Comparison of ENCODE assay signal across 1 cellular context in the genomic region with DNA sequence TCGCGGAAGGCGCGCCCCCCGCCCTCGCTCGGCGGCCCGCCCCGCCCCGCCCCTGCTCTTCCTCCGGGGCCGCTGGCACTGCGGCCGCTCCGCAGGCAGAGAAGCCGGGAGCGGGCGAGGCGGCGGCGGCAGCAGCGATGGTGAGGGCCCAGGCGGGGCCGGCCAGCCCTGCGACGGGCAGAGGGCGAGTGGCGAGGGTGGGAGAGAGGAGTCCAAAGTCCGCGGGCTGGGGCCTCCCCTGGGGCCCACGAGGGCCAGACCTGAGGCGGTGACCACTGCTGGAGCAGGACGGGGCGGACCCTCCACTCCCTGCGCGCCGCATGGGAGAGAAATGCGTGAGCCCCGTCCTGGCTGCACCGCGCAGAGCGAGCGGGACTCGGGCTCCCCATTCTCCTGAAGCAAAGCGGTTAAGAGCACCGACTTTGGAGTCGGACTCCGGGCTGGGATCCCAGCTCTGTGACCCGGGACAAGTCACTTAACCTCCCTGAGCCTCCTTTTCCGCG.
TF ChIP-seq lines count a peak whose summit lies in the region.

A gene with protein sequence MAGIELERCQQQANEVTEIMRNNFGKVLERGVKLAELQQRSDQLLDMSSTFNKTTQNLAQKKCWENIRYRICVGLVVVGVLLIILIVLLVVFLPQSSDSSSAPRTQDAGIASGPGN (plus strand): TSS at position 78 of the 503 bp plus-strand sequence. CDS start 60 bp downstream, at position 138.

TF ChIP-seq in HepG2, 621 proteins besides CTCF, POLR2A, EP300 and RAD21 (continued from another document and continues in another):
- TF ChIP-seq ZNF34 (CRISPR knock-in tag; IDR thresholded peaks at IDR 0.05; ENCODE audit: borderline replicate concordance): no peak; the same call in 1 of the 2 replicates
- peak; percentile 90 for TF ChIP-seq KDM6A (CRISPR knock-in tag; IDR thresholded peaks at IDR 0.05; ENCODE audit: low read depth)
- TF ChIP-seq, protein P1, sequence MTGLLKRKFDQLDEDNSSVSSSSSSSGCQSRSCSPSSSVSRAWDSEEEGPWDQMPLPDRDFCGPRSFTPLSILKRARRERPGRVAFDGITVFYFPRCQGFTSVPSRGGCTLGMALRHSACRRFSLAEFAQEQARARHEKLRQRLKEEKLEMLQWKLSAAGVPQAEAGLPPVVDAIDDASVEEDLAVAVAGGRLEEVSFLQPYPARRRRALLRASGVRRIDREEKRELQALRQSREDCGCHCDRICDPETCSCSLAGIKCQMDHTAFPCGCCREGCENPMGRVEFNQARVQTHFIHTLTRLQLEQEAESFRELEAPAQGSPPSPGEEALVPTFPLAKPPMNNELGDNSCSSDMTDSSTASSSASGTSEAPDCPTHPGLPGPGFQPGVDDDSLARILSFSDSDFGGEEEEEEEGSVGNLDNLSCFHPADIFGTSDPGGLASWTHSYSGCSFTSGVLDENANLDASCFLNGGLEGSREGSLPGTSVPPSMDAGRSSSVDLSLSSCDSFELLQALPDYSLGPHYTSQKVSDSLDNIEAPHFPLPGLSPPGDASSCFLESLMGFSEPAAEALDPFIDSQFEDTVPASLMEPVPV (CRISPR knock-in tag; IDR thresholded peaks at IDR 0.05): peak; percentile 85; the same call in 1 of the 2 replicates
- TF ChIP-seq RFXAP (CRISPR knock-in tag; IDR thresholded peaks at IDR 0.05; ENCODE audit: borderline replicate concordance): peak; percentile 80
- TF ChIP-seq RXRA (CRISPR knock-in tag; IDR thresholded peaks at IDR 0.05): peak; percentile 51
- no peak for TF ChIP-seq NFE2L2 (IDR thresholded peaks at IDR 0.05; ENCODE audit: low read length)
- peak; percentile 50 for TF ChIP-seq CBX1 (IDR thresholded peaks at IDR 0.05; ENCODE audit: low read depth)
- TF ChIP-seq, protein P2, sequence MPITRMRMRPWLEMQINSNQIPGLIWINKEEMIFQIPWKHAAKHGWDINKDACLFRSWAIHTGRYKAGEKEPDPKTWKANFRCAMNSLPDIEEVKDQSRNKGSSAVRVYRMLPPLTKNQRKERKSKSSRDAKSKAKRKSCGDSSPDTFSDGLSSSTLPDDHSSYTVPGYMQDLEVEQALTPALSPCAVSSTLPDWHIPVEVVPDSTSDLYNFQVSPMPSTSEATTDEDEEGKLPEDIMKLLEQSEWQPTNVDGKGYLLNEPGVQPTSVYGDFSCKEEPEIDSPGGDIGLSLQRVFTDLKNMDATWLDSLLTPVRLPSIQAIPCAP (CRISPR knock-in tag; IDR thresholded peaks at IDR 0.05; ENCODE audit: low read depth): no peak
- TF ChIP-seq SIX1 (CRISPR knock-in tag; IDR thresholded peaks at IDR 0.05; ENCODE audit: borderline replicate concordance): peak; percentile 13; the same call in 1 of the 2 replicates
- no peak for TF ChIP-seq ZNF737 (CRISPR knock-in tag; IDR thresholded peaks at IDR 0.05; ENCODE audit: borderline replicate concordance)
- no peak for TF ChIP-seq ZNF567 (CRISPR knock-in tag; IDR thresholded peaks at IDR 0.05; ENCODE audit: borderline replicate concordance)
- 0 out of 2 replicates have a peak, but pooled peaks have one; percentile 53 for TF ChIP-seq MZF1 (CRISPR knock-in tag; IDR thresholded peaks at IDR 0.05; ENCODE audit: borderline replicate concordance)
- TF ChIP-seq, protein P3, sequence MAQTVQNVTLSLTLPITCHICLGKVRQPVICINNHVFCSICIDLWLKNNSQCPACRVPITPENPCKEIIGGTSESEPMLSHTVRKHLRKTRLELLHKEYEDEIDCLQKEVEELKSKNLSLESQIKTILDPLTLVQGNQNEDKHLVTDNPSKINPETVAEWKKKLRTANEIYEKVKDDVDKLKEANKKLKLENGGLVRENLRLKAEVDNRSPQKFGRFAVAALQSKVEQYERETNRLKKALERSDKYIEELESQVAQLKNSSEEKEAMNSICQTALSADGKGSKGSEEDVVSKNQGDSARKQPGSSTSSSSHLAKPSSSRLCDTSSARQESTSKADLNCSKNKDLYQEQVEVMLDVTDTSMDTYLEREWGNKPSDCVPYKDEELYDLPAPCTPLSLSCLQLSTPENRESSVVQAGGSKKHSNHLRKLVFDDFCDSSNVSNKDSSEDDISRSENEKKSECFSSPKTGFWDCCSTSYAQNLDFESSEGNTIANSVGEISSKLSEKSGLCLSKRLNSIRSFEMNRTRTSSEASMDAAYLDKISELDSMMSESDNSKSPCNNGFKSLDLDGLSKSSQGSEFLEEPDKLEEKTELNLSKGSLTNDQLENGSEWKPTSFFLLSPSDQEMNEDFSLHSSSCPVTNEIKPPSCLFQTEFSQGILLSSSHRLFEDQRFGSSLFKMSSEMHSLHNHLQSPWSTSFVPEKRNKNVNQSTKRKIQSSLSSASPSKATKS (CRISPR knock-in tag; IDR thresholded peaks at IDR 0.05): no peak; the same call in 1 of the 2 replicates
- TF ChIP-seq PAF1 (CRISPR knock-in tag; IDR thresholded peaks at IDR 0.05): 0 out of 2 replicates have a peak, but pooled peaks have one; percentile 70
- no peak for TF ChIP-seq KDM5A (IDR thresholded peaks at IDR 0.05; ENCODE audit: borderline replicate concordance, low read length)
- TF ChIP-seq, protein P4, sequence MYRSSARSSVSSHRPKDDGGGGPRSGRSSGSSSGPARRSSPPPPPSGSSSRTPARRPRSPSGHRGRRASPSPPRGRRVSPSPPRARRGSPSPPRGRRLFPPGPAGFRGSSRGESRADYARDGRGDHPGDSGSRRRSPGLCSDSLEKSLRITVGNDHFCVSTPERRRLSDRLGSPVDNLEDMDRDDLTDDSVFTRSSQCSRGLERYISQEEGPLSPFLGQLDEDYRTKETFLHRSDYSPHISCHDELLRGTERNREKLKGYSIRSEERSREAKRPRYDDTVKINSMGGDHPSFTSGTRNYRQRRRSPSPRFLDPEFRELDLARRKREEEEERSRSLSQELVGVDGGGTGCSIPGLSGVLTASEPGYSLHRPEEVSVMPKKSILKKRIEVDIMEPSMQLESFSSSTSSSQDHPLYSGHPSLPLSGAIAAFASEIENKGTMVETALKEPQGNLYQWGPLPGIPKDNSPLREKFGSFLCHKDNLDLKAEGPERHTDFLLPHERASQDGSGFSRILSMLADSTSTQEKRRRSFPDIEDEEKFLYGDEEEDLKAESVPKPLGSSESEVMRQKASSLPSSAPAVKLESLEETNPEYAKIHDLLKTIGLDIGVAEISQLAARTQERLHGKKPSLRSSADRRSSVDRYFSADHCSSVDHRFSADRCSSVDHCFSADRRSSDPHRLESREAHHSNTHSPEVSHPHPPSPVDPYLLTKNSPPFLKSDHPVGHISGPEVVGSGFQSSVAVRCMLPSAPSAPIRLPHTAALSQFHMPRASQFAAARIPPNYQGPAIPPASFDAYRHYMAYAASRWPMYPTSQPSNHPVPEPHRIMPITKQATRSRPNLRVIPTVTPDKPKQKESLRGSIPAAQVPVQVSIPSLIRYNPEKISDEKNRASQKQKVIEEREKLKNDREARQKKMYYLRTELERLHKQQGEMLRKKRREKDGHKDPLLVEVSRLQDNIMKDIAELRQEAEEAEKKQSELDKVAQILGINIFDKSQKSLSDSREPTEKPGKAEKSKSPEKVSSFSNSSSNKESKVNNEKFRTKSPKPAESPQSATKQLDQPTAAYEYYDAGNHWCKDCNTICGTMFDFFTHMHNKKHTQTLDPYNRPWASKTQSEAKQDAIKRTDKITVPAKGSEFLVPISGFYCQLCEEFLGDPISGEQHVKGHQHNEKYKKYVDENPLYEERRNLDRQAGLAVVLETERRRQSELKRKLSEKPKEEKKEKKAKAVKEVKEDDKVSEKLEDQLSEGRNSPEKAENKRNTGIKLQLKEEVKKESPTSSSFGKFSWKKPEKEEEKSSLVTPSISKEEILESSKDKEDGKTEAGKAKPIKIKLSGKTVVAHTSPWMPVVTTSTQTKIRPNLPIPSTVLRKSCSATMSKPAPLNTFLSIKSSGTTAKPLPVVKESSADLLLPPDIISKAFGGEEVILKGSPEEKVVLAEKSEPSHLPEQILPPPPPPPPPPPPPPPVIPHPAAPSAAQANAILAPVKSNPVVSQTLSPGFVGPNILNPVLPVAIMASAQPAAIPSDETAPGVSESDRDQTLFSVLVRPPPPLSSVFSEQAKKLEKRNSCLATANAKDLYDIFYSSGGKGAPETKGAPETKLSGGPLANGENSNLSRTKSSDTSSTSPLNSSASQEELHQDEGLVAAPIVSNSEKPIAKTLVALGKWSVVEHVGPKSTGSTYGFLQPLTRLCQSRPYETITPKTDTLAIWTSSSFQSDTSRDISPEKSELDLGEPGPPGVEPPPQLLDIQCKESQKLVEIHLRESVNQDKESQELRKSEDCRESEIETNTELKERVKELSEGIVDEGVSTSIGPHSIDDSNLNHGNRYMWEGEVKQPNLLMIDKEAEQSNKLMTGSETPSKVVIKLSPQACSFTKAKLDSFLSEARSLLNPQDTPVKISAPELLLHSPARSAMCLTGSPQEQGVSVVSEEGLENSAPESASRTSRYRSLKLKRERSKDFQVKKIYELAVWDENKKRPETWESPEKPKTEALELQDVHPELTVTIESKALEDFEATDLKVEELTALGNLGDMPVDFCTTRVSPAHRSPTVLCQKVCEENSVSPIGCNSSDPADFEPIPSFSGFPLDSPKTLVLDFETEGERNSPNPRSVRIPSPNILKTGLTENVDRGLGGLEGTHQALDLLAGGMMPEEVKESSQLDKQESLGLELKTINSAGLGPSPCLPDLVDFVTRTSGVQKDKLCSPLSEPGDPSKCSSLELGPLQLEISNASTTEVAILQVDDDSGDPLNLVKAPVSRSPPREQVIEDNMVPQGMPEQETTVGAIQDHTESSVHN (CRISPR knock-in tag; IDR thresholded peaks at IDR 0.05): peak; percentile 93
- peak; percentile 68 for TF ChIP-seq BCL6 (CRISPR knock-in tag; IDR thresholded peaks at IDR 0.05)
- TF ChIP-seq TCF7 (IDR thresholded peaks at IDR 0.05; ENCODE audit: low read depth): no peak
- peak; percentile 95; the same call in 1 of the 2 replicates for TF ChIP-seq ZNF235 (CRISPR knock-in tag; IDR thresholded peaks at IDR 0.05; ENCODE audit: borderline replicate concordance)
- TF ChIP-seq, protein P5, sequence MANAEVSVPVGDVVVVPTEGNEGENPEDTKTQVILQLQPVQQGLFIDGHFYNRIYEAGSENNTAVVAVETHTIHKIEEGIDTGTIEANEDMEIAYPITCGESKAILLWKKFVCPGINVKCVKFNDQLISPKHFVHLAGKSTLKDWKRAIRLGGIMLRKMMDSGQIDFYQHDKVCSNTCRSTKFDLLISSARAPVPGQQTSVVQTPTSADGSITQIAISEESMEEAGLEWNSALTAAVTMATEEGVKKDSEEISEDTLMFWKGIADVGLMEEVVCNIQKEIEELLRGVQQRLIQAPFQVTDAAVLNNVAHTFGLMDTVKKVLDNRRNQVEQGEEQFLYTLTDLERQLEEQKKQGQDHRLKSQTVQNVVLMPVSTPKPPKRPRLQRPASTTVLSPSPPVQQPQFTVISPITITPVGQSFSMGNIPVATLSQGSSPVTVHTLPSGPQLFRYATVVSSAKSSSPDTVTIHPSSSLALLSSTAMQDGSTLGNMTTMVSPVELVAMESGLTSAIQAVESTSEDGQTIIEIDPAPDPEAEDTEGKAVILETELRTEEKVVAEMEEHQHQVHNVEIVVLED (CRISPR knock-in tag; IDR thresholded peaks at IDR 0.05; ENCODE audit: borderline replicate concordance): peak; percentile 58
- TF ChIP-seq, protein P6, sequence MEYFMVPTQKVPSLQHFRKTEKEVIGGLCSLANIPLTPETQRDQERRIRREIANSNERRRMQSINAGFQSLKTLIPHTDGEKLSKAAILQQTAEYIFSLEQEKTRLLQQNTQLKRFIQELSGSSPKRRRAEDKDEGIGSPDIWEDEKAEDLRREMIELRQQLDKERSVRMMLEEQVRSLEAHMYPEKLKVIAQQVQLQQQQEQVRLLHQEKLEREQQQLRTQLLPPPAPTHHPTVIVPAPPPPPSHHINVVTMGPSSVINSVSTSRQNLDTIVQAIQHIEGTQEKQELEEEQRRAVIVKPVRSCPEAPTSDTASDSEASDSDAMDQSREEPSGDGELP (IDR thresholded peaks at IDR 0.05; ENCODE audit: borderline replicate concordance, low read depth): peak; percentile 73; the same call in 1 of the 2 replicates
- TF ChIP-seq SRSF1 (optimal IDR thresholded peaks at IDR 0.05; ENCODE audit: low read depth, low read length): peak; percentile 90
- TF ChIP-seq FOXA3 (CRISPR knock-in tag; IDR thresholded peaks at IDR 0.05): peak; percentile 74
- peak; percentile 76 for TF ChIP-seq ZBTB38 (CRISPR knock-in tag; IDR thresholded peaks at IDR 0.05)
- TF ChIP-seq, protein P7, sequence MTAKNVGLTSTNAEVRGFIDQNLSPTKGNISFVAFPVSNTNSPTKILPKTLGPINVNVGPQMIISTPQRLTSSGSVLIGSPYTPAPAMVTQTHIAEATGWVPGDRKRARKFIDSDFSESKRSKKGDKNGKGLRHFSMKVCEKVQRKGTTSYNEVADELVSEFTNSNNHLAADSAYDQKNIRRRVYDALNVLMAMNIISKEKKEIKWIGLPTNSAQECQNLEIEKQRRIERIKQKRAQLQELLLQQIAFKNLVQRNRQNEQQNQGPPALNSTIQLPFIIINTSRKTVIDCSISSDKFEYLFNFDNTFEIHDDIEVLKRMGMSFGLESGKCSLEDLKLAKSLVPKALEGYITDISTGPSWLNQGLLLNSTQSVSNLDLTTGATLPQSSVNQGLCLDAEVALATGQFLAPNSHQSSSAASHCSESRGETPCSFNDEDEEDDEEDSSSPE (CRISPR knock-in tag; IDR thresholded peaks at IDR 0.05): peak; percentile 70
- TF ChIP-seq, protein P8, sequence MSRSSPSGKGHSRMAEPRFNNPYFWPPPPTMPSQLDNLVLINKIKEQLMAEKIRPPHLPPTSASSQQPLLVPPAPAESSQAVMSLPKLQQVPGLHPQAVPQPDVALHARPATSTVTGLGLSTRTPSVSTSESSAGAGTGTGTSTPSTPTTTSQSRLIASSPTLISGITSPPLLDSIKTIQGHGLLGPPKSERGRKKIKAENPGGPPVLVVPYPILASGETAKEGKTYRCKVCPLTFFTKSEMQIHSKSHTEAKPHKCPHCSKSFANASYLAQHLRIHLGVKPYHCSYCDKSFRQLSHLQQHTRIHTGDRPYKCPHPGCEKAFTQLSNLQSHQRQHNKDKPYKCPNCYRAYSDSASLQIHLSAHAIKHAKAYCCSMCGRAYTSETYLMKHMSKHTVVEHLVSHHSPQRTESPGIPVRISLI (CRISPR knock-in tag; IDR thresholded peaks at IDR 0.05; ENCODE audit: borderline replicate concordance): peak; percentile 48; the same call in 1 of the 2 replicates
- TF ChIP-seq ZNF569 (CRISPR knock-in tag; IDR thresholded peaks at IDR 0.05; ENCODE audit: borderline replicate concordance): no peak
- TF ChIP-seq ZNF274 (CRISPR knock-in tag; IDR thresholded peaks at IDR 0.05): peak; percentile 33; the same call in 1 of the 2 replicates
- TF ChIP-seq, protein P9, sequence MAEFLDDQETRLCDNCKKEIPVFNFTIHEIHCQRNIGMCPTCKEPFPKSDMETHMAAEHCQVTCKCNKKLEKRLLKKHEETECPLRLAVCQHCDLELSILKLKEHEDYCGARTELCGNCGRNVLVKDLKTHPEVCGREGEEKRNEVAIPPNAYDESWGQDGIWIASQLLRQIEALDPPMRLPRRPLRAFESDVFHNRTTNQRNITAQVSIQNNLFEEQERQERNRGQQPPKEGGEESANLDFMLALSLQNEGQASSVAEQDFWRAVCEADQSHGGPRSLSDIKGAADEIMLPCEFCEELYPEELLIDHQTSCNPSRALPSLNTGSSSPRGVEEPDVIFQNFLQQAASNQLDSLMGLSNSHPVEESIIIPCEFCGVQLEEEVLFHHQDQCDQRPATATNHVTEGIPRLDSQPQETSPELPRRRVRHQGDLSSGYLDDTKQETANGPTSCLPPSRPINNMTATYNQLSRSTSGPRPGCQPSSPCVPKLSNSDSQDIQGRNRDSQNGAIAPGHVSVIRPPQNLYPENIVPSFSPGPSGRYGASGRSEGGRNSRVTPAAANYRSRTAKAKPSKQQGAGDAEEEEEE (CRISPR knock-in tag; IDR thresholded peaks at IDR 0.05; ENCODE audit: borderline replicate concordance): peak; percentile 91
- TF ChIP-seq, protein P10, sequence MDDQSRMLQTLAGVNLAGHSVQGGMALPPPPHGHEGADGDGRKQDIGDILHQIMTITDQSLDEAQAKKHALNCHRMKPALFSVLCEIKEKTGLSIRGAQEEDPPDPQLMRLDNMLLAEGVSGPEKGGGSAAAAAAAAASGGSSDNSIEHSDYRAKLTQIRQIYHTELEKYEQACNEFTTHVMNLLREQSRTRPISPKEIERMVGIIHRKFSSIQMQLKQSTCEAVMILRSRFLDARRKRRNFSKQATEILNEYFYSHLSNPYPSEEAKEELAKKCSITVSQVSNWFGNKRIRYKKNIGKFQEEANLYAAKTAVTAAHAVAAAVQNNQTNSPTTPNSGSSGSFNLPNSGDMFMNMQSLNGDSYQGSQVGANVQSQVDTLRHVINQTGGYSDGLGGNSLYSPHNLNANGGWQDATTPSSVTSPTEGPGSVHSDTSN (CRISPR knock-in tag; IDR thresholded peaks at IDR 0.05; ENCODE audit: borderline replicate concordance): peak; percentile 62; the same call in 1 of the 2 replicates
